18 cellular contexts compared by ENCODE assay signal in genomic region chr9:110538169-110538568, GRCh38. TPM values are rescaled to one million over a fixed set of nuclear protein-coding genes. Genes with fewer than 3 reads are reported as not detected.
DNase-seq lines count a peak whose midpoint lies in the region; ATAC-seq, FAIRE-seq and TF ChIP-seq lines count a peak whose summit lies in the region.
"Had no signal": no experiment of that assay in that cellular context is flagged by ENCODE, and none has a peak within 500 bp of the region (broad histone marks: within the 10 kb centered on the region; RNA-seq: fewer than 3 reads in every experiment).

No MANE protein-coding gene starts in this region.

- H3K27ac ChIP-seq in A549 (peak overlapping the region; percentile 19 to 76), GM23248 (peak overlapping the region; percentile 21), lung (ENCODE audit: low read depth in 1 of 2, low read length in 1 of 2) (no peak overlapping the region), Karpas-422 (ENCODE audit: low read length) (no peak overlapping the region)

- H3F3A ChIP-seq in GM23248 (ENCODE audit: insufficient read depth): peaks cover 51% of the 10 kb centered on the region

- H3K4me1 ChIP-seq in A549 (peaks cover 45% of the 10 kb centered on the region), GM23248 (ENCODE audit: insufficient read depth) (peaks cover 49% of the 10 kb centered on the region), lung (ENCODE audit: control insufficient read depth in 2 of 2, insufficient read depth in 2 of 2, low read length in 2 of 2) (no peaks in the 10 kb centered on the region), Karpas-422 (ENCODE audit: low read length) (no peaks in the 10 kb centered on the region)

- H3K79me2 ChIP-seq in GM23248 (ENCODE audit: insufficient read depth) (no peaks in the 10 kb centered on the region), Karpas-422 (ENCODE audit: low read length) (no peaks in the 10 kb centered on the region)

- no peak overlapping the region for H3K9ac ChIP-seq in GM23248
- no peak overlapping the region for H3K9ac ChIP-seq in Karpas-422 (ENCODE audit: low read length)

- no peak for TF ChIP-seq RAD21 in A549 (conservative IDR thresholded peaks at IDR 0.05 in 1 of 2, IDR thresholded peaks at IDR 0.05 in 1 of 2)

- no peaks in the 10 kb centered on the region for H3K9me2 ChIP-seq in GM23248 (ENCODE audit: insufficient read depth)
- no peaks in the 10 kb centered on the region for H3K9me2 ChIP-seq in Karpas-422 (replicated peaks; ENCODE audit: insufficient read depth, low read length)

- H3K36me3 ChIP-seq in GM23248 (ENCODE audit: low read depth): 0 out of 2 replicates have a peak, but pooled peaks cover 4% of the 10 kb centered on the region
- H3K36me3 ChIP-seq in lung (ENCODE audit: control insufficient read depth in 2 of 2, insufficient read depth in 2 of 2, low read length in 2 of 2): no peaks in the 10 kb centered on the region
- H3K36me3 ChIP-seq in Karpas-422 (ENCODE audit: insufficient read depth, low read length): no peaks in the 10 kb centered on the region
- H3K36me3 ChIP-seq in MG63: peaks cover 81% of the 10 kb centered on the region
- H3K36me3 ChIP-seq: stomach had no signal

- ATAC-seq in A549 (no peak), lung (ENCODE audit: insufficient read depth, low FRiP score) (peak; percentile 27)

- H3K9me3 ChIP-seq in A549 (peaks cover 20% of the 10 kb centered on the region), GM23248 (ENCODE audit: low read depth) (no peaks in the 10 kb centered on the region), lung (ENCODE audit: control insufficient read depth in 2 of 2, insufficient read depth in 1 of 2, low read length in 1 of 2) (no peaks in the 10 kb centered on the region), Karpas-422 (ENCODE audit: low read length) (no peaks in the 10 kb centered on the region), MG63 (0 out of 2 replicates have a peak, but pooled peaks cover 3% of the 10 kb centered on the region)
- H3K9me3 ChIP-seq: stomach had no signal

- no peak overlapping the region for H3K4me3 ChIP-seq in A549
- H3K4me3 ChIP-seq in GM23248: 0 out of 2 replicates have a peak overlapping the region, but pooled peaks have one; percentile 6
- no peak overlapping the region for H3K4me3 ChIP-seq in cardiac fibroblast (replicated peaks in 1 of 2; ENCODE audit: low read depth in 2 of 2, low read length in 2 of 2)
- H3K4me3 ChIP-seq in lung: no peak overlapping the region
- H3K4me3 ChIP-seq in Karpas-422 (ENCODE audit: low read length): no peak overlapping the region
- H3K4me3 ChIP-seq in MG63: no peak overlapping the region
- H3K4me3 ChIP-seq: stomach had no signal

- no peak for TF ChIP-seq EP300 in A549 (IDR thresholded peaks at IDR 0.05)

- H3K27me3 ChIP-seq in GM23248 (replicated peaks; ENCODE audit: insufficient read depth) (no peaks in the 10 kb centered on the region), lung (ENCODE audit: control insufficient read depth, insufficient read depth) (no peaks in the 10 kb centered on the region), Karpas-422 (ENCODE audit: low read length) (no peaks in the 10 kb centered on the region), MG63 (no peaks in the 10 kb centered on the region)
- H3K27me3 ChIP-seq: stomach had no signal

- H3K4me2 ChIP-seq in A549 (peak overlapping the region; percentile 59), GM23248 (ENCODE audit: unreplicated experiment) (peak overlapping the region; percentile 53), Karpas-422 (ENCODE audit: low read depth, low read length, poor library complexity, severe bottlenecking) (no peak overlapping the region)

- 14% methylated on average over 2 of the region's 2 CpGs for whole genome bisulfite sequencing in A549 (ENCODE audit: missing lambda C conversion rate)
- WGBS in GM23248 (ENCODE audit: low coverage in 1 of 2, low lambda C conversion rate in 2 of 2, missing lambda C conversion rate in 2 of 2), 2 experiments: 3% methylated on average over 2 of the region's 2 CpGs
- WGBS in lung, 2 donors: 34 to 37% methylated on average over 2 of the region's 2 CpGs

- DNase-seq in A549 (ENCODE audit: low read depth in 1 of 2, low spot score in 1 of 2): no peak
- DNase-seq in GM23248: peak; percentile 56
- peak; percentile 77 to 88 for DNase-seq in cardiac fibroblast (ENCODE audit: low read depth in 2 of 2)
- DNase-seq in lung (ENCODE audit: low spot score): no peak
- DNase-seq in Karpas-422: no peak
- no peak for DNase-seq in kidney glomerular epithelial cell (lab: John Stamatoyannopoulos, UW)
- no peak for DNase-seq in glomerular visceral epithelial cell (ENCODE audit: extremely low spot score)
- DNase-seq in MG63: no peak
- DNase-seq: activated CD4-positive, alpha-beta T cell treated with anti-CD3 and anti-CD28 coated beads for 1 hour; activated gamma-delta T cell; Calu3; H7; NCI-H1694 treated with DMSO at 0.1 percent for 48 hours; posterior cingulate gyrus; SHP77 treated with DMSO at 0.1 percent for 48 hours; stomach had no signal

- H4K20me1 ChIP-seq in GM23248 (ENCODE audit: insufficient read depth) (no peaks in the 10 kb centered on the region), Karpas-422 (ENCODE audit: insufficient read depth, low read depth, low read length) (no peaks in the 10 kb centered on the region)

- in situ Hi-C loops in GM23248 (cut with MboI): no loop called here

- POLR2A ChIA-PET in A549 (lab: Yijun Ruan, JAX): no interaction called here

- H2AFZ ChIP-seq in GM23248 (no peak overlapping the region), Karpas-422 (ENCODE audit: low read length) (no peak overlapping the region)

- no peak for TF ChIP-seq POLR2A in A549 (IDR thresholded peaks at IDR 0.05; ENCODE audit: low read length)

- no peak for TF ChIP-seq CTCF in A549 (IDR thresholded peaks at IDR 0.05)
- no peak for TF ChIP-seq CTCF in cardiac fibroblast (IDR thresholded peaks at IDR 0.05; ENCODE audit: low read depth, low read length)
- no peak for TF ChIP-seq CTCF in lung (IDR thresholded peaks at IDR 0.05; ENCODE audit: control extremely low read depth, extremely low read depth)

- CTCF ChIA-PET in A549 (lab: Yijun Ruan, JAX): no interaction called here

- FAIRE-seq in A549 (lab: Jason Lieb, UNC): peak; percentile 79
- FAIRE-seq: G401.6 had no signal

TF ChIP-seq in A549, 52 proteins besides CTCF, POLR2A, EP300 and RAD21:
- TF ChIP-seq MYC (IDR thresholded peaks at IDR 0.05; ENCODE audit: borderline replicate concordance, low read length) (no peak), GATA3 (IDR thresholded peaks at IDR 0.05; ENCODE audit: borderline replicate concordance) (0 out of 2 replicates have a peak, but pooled peaks have one; percentile 28), CHD2 (IDR thresholded peaks at IDR 0.05; ENCODE audit: low read length, partially characterized antibody) (no peak), CEBPB (IDR thresholded peaks at IDR 0.05) (0 out of 4 replicates have a peak, but pooled peaks of 1 of the 2 experiments have one; percentile 14), JUNB (IDR thresholded peaks at IDR 0.05) (peak; percentile 36; the same call in 1 of the 2 replicates)
- TF ChIP-seq, protein P1, sequence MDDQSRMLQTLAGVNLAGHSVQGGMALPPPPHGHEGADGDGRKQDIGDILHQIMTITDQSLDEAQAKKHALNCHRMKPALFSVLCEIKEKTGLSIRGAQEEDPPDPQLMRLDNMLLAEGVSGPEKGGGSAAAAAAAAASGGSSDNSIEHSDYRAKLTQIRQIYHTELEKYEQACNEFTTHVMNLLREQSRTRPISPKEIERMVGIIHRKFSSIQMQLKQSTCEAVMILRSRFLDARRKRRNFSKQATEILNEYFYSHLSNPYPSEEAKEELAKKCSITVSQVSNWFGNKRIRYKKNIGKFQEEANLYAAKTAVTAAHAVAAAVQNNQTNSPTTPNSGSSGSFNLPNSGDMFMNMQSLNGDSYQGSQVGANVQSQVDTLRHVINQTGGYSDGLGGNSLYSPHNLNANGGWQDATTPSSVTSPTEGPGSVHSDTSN (IDR thresholded peaks at IDR 0.05): no peak
- TF ChIP-seq, protein P2, sequence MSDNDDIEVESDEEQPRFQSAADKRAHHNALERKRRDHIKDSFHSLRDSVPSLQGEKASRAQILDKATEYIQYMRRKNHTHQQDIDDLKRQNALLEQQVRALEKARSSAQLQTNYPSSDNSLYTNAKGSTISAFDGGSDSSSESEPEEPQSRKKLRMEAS (IDR thresholded peaks at IDR 0.05): no peak
TF ChIP-seq in A549: peak in this region for 3.

RNA-seq across cellular contexts. Expression of gene SVEP1, which starts 41.4 kb away (rescaled TPM):
- polyA plus RNA-seq in A549 (2011; rRNA removed): 0.52 and 0.74 TPM in 2 replicates
- polyA plus RNA-seq in A549 (2012; cell fraction: cytosol; rRNA removed): 0.05 TPM in 2 replicates
- 0.12 and 0.27 TPM in 2 replicates for polyA plus RNA-seq in A549 (2012; cell fraction: nucleus; rRNA removed)
- 1.5 TPM in 3 replicates for polyA plus RNA-seq in A549 (2017; fragmentation: RNase III; extraction: RNeasy Plus Mini Kit Qiagen cat#74134 plus additional on column Dnase treatment)
- 1.6 and 1.8 TPM in 2 replicates for polyA minus RNA-seq in A549 (2011; rRNA and poly(A)+ RNA removed)
- 47.3 and 50.5 TPM in 2 replicates for total RNA-seq in GM23248 (2014; rRNA removed; shearing (Covaris generic))
- polyA plus RNA-seq in GM23248 (2016; fragmentation: Nextera tagmentation; extraction: Ambion mirVana): 12.6 and 13.6 TPM in 2 replicates
- total RNA-seq in lung: 10 to 100 TPM; 32.6 to 38.9 TPM
- 1 to 10 TPM; 3.3 to 6.5 TPM for polyA plus RNA-seq in lung
- total RNA-seq in Karpas-422 (2014; rRNA removed; shearing (Covaris generic); ENCODE audit: low replicate concordance): not detected in 2 replicates
- total RNA-seq in MG63 (2014; rRNA removed; shearing (Covaris generic); ENCODE audit: low replicate concordance): 38.1 and 40.0 TPM in 2 replicates
- total RNA-seq: HT-29 had no signal

Comparison
In these comparisons a context has a peak if more than half of its experiments do, and no peak if none do; other contexts are left out.
1. DNase-seq: peak in GM23248 (single experiment) and cardiac fibroblast (2 of 2); none in A549 (0 of 2), lung (single experiment), Karpas-422 (single experiment), kidney glomerular epithelial cell (single experiment), glomerular visceral epithelial cell (single experiment) and MG63 (single experiment).
2. H3K27ac ChIP-seq: peak in A549 (2 of 2) and GM23248 (single experiment); none in lung (0 of 2) and Karpas-422 (single experiment).
3. RNA of gene SVEP1, which starts 41.4 kb away (total RNA-seq): 47.3 to 50.5 TPM in GM23248, 38.1 to 40.0 TPM in MG63 and 32.6 to 38.9 TPM in lung; not detected in Karpas-422; every median in the first group is over 10 times any median in the second.